Comparison of ENCODE assay signal across 14 cellular contexts in the genomic region with DNA sequence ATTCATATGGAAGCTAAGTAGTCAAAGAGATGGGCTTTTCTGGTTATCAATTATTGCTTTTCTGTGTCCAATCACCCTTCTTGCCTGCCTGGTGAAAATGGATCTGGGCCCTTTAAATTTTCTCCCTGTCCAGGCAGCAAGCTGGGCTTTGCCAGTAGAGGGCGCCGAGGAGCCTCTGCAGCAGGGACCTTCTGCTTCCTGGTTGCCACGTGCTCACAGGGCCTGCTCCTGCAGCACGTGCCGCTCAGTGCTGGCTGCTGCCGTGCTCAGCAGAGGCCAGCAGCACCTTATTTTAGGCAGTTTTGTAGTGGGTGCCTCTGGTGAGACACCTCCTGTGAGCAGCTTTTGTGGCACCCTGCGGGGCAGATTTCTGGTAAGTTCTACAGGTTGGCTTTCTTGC. TPM values are rescaled to one million over a fixed set of nuclear protein-coding genes. Genes with fewer than 3 reads are reported as not detected.
DNase-seq lines count a peak whose midpoint lies in the region; ATAC-seq and TF ChIP-seq lines count a peak whose summit lies in the region.
"Had no signal": no experiment of that assay in that cellular context is flagged by ENCODE, and none has a peak within 500 bp of the region (broad histone marks: within the 10 kb centered on the region; RNA-seq: fewer than 3 reads in every experiment).

No MANE protein-coding gene starts in this region.

- intact Hi-C loops in A673 (cut with micrococcal nuclease; ENCODE audit: unreplicated experiment) = no loop called here

- peaks cover 30% of the 10 kb centered on the region for H3K9me3 ChIP-seq in A673 (ENCODE audit: low read depth, low read length, poor library complexity, severe bottlenecking)

- H3K4me3 ChIP-seq in A673 (ENCODE audit: low read depth, low read length, poor library complexity, severe bottlenecking) (no peak overlapping the region), fibroblast of mammary gland (ENCODE audit: control insufficient read depth, low read depth, low read length) (no peak overlapping the region)
- H3K4me3 ChIP-seq: upper lobe of right lung had no signal

- POLR2A ChIA-PET in A673 (lab: Charles Lee; ENCODE audit: low non-redundant PET) = no interaction called here

- no TSS peak for BruUV-seq in A673 (replicated peaks; lab: Mats Ljungman, UMichigan)

- H3K27me3 ChIP-seq in A673 (replicated peaks; ENCODE audit: insufficient read depth, low read depth, low read length, poor library complexity) = no peaks in the 10 kb centered on the region

- DNase-seq in A673 (ENCODE audit: low spot score) (peak; percentile 24), Daoy (ENCODE audit: low read depth) (peak; percentile 41), NAMALWA (ENCODE audit: low spot score) (peak; percentile 82), fibroblast of mammary gland (ENCODE audit: low read depth) (no peak), NCI-H2107 (lab: John Stamatoyannopoulos, UW) (no peak), GF-D8 (lab: John Stamatoyannopoulos, UW) (no peak)
- DNase-seq: activated CD8-positive, alpha-beta memory T cell treated with anti-CD3 and anti-CD28 coated beads, Interleukin-2, amount 50 U/mL, for 4 hours; NCI-H1105; stimulated activated CD4-positive, alpha-beta T cell treated with anti-CD3 and anti-CD28 coated beads, Interleukin-4, amount 100 ng/mL, for 1 hour; upper lobe of right lung had no signal

- H3K27ac ChIP-seq in A673 (ENCODE audit: low read depth, low read length, poor library complexity, severe bottlenecking) = no peak overlapping the region
- H3K27ac ChIP-seq: upper lobe of right lung had no signal

- no peaks in the 10 kb centered on the region for H3K36me3 ChIP-seq in A673 (ENCODE audit: insufficient read depth, low read length, poor library complexity, severe bottlenecking)
- H3K36me3 ChIP-seq: upper lobe of right lung had no signal

- peak; percentile 46 for TF ChIP-seq CTCF in A673 (conservative IDR thresholded peaks at IDR 0.05; ENCODE audit: low read depth, low read length)
- peak; percentile 33 for TF ChIP-seq CTCF in fibroblast of mammary gland (conservative IDR thresholded peaks at IDR 0.05; ENCODE audit: control insufficient read depth, insufficient read depth, low read depth, low read length)

- no peak for ATAC-seq in GM19463 (IDR thresholded peaks at IDR 0.05; ENCODE audit: unreplicated experiment)
- no peak for ATAC-seq in HG03175 (IDR thresholded peaks at IDR 0.05; ENCODE audit: unreplicated experiment)
- ATAC-seq: upper lobe of right lung had no signal

- CTCF ChIA-PET in A673 (lab: Charles Lee) = no interaction called here

- H3K4me1 ChIP-seq in A673 (ENCODE audit: insufficient read depth, low read length, poor library complexity, severe bottlenecking) = no peaks in the 10 kb centered on the region
- H3K4me1 ChIP-seq: upper lobe of right lung had no signal

RNA-seq across cellular contexts. Expression of gene ACTL8, which starts 4.0 kb away (rescaled TPM):
- 0.28 and 0.31 TPM in 2 replicates for total RNA-seq in A673 (2021)
- 0.12 and 0.46 TPM in 2 replicates for total RNA-seq in Daoy (2014; rRNA removed; shearing (Covaris generic))
- total RNA-seq: cerebellum, myocyte, upper lobe of right lung had no signal

Comparison
In these comparisons a context has a peak if more than half of its experiments do, and no peak if none do; other contexts are left out.
1. DNase-seq: peak in A673 (single experiment), Daoy (single experiment) and NAMALWA (single experiment); none in fibroblast of mammary gland (single experiment), NCI-H2107 (single experiment) and GF-D8 (single experiment).